In genomic region chr17:42531455-42532354, GRCh38 we compare ENCODE assay signal across 8 cellular contexts. TPM values are rescaled to one million over a fixed set of nuclear protein-coding genes. Genes with fewer than 3 reads are reported as not detected.
DNase-seq lines count a peak whose midpoint lies in the region; ATAC-seq, FAIRE-seq and TF ChIP-seq lines count a peak whose summit lies in the region.

No MANE protein-coding gene starts in this region.

- H3K4me3 Mint-ChIP-seq in H9: peak overlapping the region; percentile 56 to 77

- H3K27me3 ChIP-seq in BLaER1: no peaks in the 10 kb centered on the region
- H3K27me3 ChIP-seq in H9 (ENCODE audit: insufficient read depth, low read length): no peaks in the 10 kb centered on the region
- no peaks in the 10 kb centered on the region for H3K27me3 ChIP-seq in neural cell (ENCODE audit: insufficient read depth, low read depth, low read length)

- TF ChIP-seq RAD21 in neural cell (conservative IDR thresholded peaks at IDR 0.05): peak; percentile 10

- H3K9me3 ChIP-seq in BLaER1: no peaks in the 10 kb centered on the region
- H3K9me3 ChIP-seq in H9 (ENCODE audit: control insufficient read depth, low read depth, low read length): no peaks in the 10 kb centered on the region
- no peaks in the 10 kb centered on the region for H3K9me3 ChIP-seq in neural cell (ENCODE audit: low read length)

- no peak for ATAC-seq in HG03521 (IDR thresholded peaks at IDR 0.05; ENCODE audit: unreplicated experiment)

- no peaks in the 10 kb centered on the region; the same call in 1 of the 2 replicates for H4K20me1 ChIP-seq in BLaER1
- H4K20me1 ChIP-seq in H9 (ENCODE audit: control insufficient read depth, insufficient read depth, insufficient read length): no peaks in the 10 kb centered on the region
- H4K20me1 ChIP-seq in neural cell (ENCODE audit: insufficient read depth): no peaks in the 10 kb centered on the region

- no peak overlapping the region for H4K8ac ChIP-seq in H9 (replicated peaks; ENCODE audit: insufficient read length, low read depth, low read length)

- H3K23ac ChIP-seq in H9 (ENCODE audit: insufficient read length, low read depth, low read length): no peak overlapping the region

- peak overlapping the region; percentile 76 for H3K9ac ChIP-seq in BLaER1
- H3K9ac ChIP-seq in H9 (ENCODE audit: extremely low read depth, insufficient read length, low read length): no peak overlapping the region
- H3K9ac ChIP-seq in neural cell (ENCODE audit: low read length): peak overlapping the region; percentile 29

- H3K9me2 ChIP-seq in neural cell (ENCODE audit: insufficient read depth, low read length): no peaks in the 10 kb centered on the region

- H4K91ac ChIP-seq in H9 (ENCODE audit: insufficient read length, low read depth, low read length): no peak overlapping the region

- H3K4me2 ChIP-seq in BLaER1 (peak overlapping the region; percentile 85), H9 (ENCODE audit: insufficient read depth, insufficient read length, low read length) (peak overlapping the region; percentile 70), neural cell (ENCODE audit: low read length) (no peak overlapping the region)

- peaks cover 50% of the 10 kb centered on the region for H3K4me1 ChIP-seq in BLaER1
- no peaks in the 10 kb centered on the region for H3K4me1 ChIP-seq in H9 (ENCODE audit: insufficient read depth, low read length)

- no peak overlapping the region for H2BK120ac ChIP-seq in H9 (ENCODE audit: low read depth, low read length, poor library complexity, severe bottlenecking)

- 0 out of 5 replicates have a peak, but pooled peaks cover 0 to 3% of the 10 kb centered on the region in 2 experiments for H3K9me3 Mint-ChIP-seq in H9

- H3K4me1 Mint-ChIP-seq in H9: peaks cover 8 to 17% of the 10 kb centered on the region in 2 experiments

- H3K4me3 ChIP-seq in BLaER1: peak overlapping the region; percentile 67
- peak overlapping the region; percentile 51 for H3K4me3 ChIP-seq in fibroblast of villous mesenchyme (ENCODE audit: low read depth, low read length)
- peak overlapping the region; percentile 52 for H3K4me3 ChIP-seq in neural cell (ENCODE audit: low read length)

- H3K79me2 ChIP-seq in H9 (ENCODE audit: insufficient read depth, low read length) (no peaks in the 10 kb centered on the region), neural cell (replicated peaks; ENCODE audit: insufficient read depth, low read length) (no peaks in the 10 kb centered on the region)

- no peaks in the 10 kb centered on the region for H3K79me1 ChIP-seq in H9 (ENCODE audit: insufficient read depth, low read depth, low read length, poor library complexity, severe bottlenecking)

- no peaks in the 10 kb centered on the region; a peak in 2 of 7 replicates for H3K36me3 Mint-ChIP-seq in H9 (ENCODE audit: insufficient read depth in 1 of 3, low read depth in 3 of 3)

- H2BK12ac ChIP-seq in H9 (ENCODE audit: insufficient read length, low read depth, low read length): no peak overlapping the region

- H2AFZ ChIP-seq in H9 (ENCODE audit: low read length) (no peak overlapping the region), neural cell (ENCODE audit: low read depth, low read length) (no peak overlapping the region)

- peaks cover 5% of the 10 kb centered on the region for H3K23me2 ChIP-seq in H9 (ENCODE audit: insufficient read length, low read depth, low read length, poor library complexity, severe bottlenecking)

- H2BK5ac ChIP-seq in H9 (ENCODE audit: insufficient read length, low read length): no peak overlapping the region

- no CpG with 5 or more reads among the region's 60 CpGs for WGBS in H9 (ENCODE audit: extremely low coverage, insufficient read length, low lambda C conversion rate)

- no peak overlapping the region for H2AK5ac ChIP-seq in H9 (ENCODE audit: insufficient read length, low read length)

- H3K56ac ChIP-seq in H9 (ENCODE audit: insufficient read length, low read depth, low read length): no peak overlapping the region

- H3K27me3 Mint-ChIP-seq in H9 (ENCODE audit: low read depth): peaks cover 48% of the 10 kb centered on the region

- no peak overlapping the region for H3T11ph ChIP-seq in H9 (ENCODE audit: low read length)

- no peak overlapping the region for H4K5ac ChIP-seq in H9 (ENCODE audit: insufficient read length, low read depth, low read length)

- FAIRE-seq in urothelium cell line (lab: Jason Lieb, UNC): no peak

- peak; percentile 47 for TF ChIP-seq CTCF in H9 (conservative IDR thresholded peaks at IDR 0.05)
- TF ChIP-seq CTCF in fibroblast of villous mesenchyme (IDR thresholded peaks at IDR 0.05; ENCODE audit: insufficient read depth, low read depth, low read length): peak; percentile 41
- peak; percentile 63 for TF ChIP-seq CTCF in neural cell (IDR thresholded peaks at IDR 0.05; ENCODE audit: poor library complexity, severe bottlenecking)

- H3K4ac ChIP-seq in H9 (ENCODE audit: low read depth, low read length): no peak overlapping the region

- no peaks in the 10 kb centered on the region for H3F3A ChIP-seq in neural cell (ENCODE audit: insufficient read depth, low read length, poor library complexity, severe bottlenecking)

- DNase-seq in H9 (peak; percentile 77), OCI-M1 (lab: John Stamatoyannopoulos, UW) (peak; percentile 81), fibroblast of villous mesenchyme (ENCODE audit: low read depth) (peak; percentile 83), urothelium cell line (ENCODE audit: low spot score) (peak; percentile 66)
- peak; percentile 40 for DNase-seq in activated effector memory CD4-positive, alpha-beta T cell treated with Interleukin-2 at 50 U/mL for 16 hours

- H3K36me3 ChIP-seq in BLaER1 (no peaks in the 10 kb centered on the region), neural cell (ENCODE audit: insufficient read depth, low read length) (no peaks in the 10 kb centered on the region)

- H3K14ac ChIP-seq in H9 (ENCODE audit: insufficient read depth, low read length): no peak overlapping the region; the same call in 1 of the 2 replicates

- H3K27ac Mint-ChIP-seq in H9: no peak overlapping the region; a peak in 1 of 7 replicates

- H2BK20ac ChIP-seq in H9 (ENCODE audit: low read depth, low read length, poor library complexity, severe bottlenecking): no peak overlapping the region

- H3K27ac ChIP-seq in BLaER1 (peak overlapping the region; percentile 75), H9 (ENCODE audit: insufficient read length, low read depth, low read length) (no peak overlapping the region), neural cell (ENCODE audit: low read length) (no peak overlapping the region)

- peak overlapping the region; percentile 29 for H3K18ac ChIP-seq in H9 (ENCODE audit: insufficient read length, low read depth, low read length)

- no peak for TF ChIP-seq EP300 in neural cell (conservative IDR thresholded peaks at IDR 0.05; ENCODE audit: poor library complexity, severe bottlenecking)

- no peak overlapping the region for H2BK15ac ChIP-seq in H9 (ENCODE audit: low read depth, low read length)

TF ChIP-seq in neural cell, 6 proteins besides CTCF, POLR2A, EP300 and RAD21:
- TF ChIP-seq MXI1 (conservative IDR thresholded peaks at IDR 0.05; ENCODE audit: poor library complexity, severe bottlenecking) (no peak), SMC3 (conservative IDR thresholded peaks at IDR 0.05; ENCODE audit: poor library complexity) (no peak), EZH2 (IDR thresholded peaks at IDR 0.05; ENCODE audit: borderline replicate concordance, insufficient read depth, low read length, poor library complexity, severe bottlenecking) (no peak), POLR2AphosphoS5 (IDR thresholded peaks at IDR 0.05) (no peak), TAF1 (IDR thresholded peaks at IDR 0.05; ENCODE audit: low read depth) (no peak)
- TF ChIP-seq, protein P1, sequence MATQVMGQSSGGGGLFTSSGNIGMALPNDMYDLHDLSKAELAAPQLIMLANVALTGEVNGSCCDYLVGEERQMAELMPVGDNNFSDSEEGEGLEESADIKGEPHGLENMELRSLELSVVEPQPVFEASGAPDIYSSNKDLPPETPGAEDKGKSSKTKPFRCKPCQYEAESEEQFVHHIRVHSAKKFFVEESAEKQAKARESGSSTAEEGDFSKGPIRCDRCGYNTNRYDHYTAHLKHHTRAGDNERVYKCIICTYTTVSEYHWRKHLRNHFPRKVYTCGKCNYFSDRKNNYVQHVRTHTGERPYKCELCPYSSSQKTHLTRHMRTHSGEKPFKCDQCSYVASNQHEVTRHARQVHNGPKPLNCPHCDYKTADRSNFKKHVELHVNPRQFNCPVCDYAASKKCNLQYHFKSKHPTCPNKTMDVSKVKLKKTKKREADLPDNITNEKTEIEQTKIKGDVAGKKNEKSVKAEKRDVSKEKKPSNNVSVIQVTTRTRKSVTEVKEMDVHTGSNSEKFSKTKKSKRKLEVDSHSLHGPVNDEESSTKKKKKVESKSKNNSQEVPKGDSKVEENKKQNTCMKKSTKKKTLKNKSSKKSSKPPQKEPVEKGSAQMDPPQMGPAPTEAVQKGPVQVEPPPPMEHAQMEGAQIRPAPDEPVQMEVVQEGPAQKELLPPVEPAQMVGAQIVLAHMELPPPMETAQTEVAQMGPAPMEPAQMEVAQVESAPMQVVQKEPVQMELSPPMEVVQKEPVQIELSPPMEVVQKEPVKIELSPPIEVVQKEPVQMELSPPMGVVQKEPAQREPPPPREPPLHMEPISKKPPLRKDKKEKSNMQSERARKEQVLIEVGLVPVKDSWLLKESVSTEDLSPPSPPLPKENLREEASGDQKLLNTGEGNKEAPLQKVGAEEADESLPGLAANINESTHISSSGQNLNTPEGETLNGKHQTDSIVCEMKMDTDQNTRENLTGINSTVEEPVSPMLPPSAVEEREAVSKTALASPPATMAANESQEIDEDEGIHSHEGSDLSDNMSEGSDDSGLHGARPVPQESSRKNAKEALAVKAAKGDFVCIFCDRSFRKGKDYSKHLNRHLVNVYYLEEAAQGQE (IDR thresholded peaks at IDR 0.05; ENCODE audit: borderline replicate concordance): no peak

RNA-seq across cellular contexts. Expression of gene NAGLU, which starts 4.3 kb away (rescaled TPM):
- total RNA-seq in H9 (2021): 20.4 and 23.5 TPM in 2 replicates
- total RNA-seq in fibroblast of villous mesenchyme: 28.5 and 35.1 TPM in 2 replicates
- polyA plus RNA-seq in neural cell: 12.1 and 17.1 TPM in 2 replicates
- 7.6 and 8.5 TPM in 2 replicates for polyA minus RNA-seq in neural cell

RNA-seq across cellular contexts. Expression of gene HSD17B1, which starts 21.0 kb away (rescaled TPM):
- total RNA-seq in H9 (2021) (1.3 and 1.5 TPM in 2 replicates), fibroblast of villous mesenchyme (3.5 and 11.9 TPM in 2 replicates)
- 1.0 and 2.1 TPM in 2 replicates for polyA plus RNA-seq in neural cell
- polyA minus RNA-seq in neural cell: 1.4 and 1.7 TPM in 2 replicates

RNA-seq across cellular contexts. Expression of gene COASY, which starts 30.2 kb away (rescaled TPM):
- total RNA-seq in H9 (2021) (81.4 and 84.1 TPM in 2 replicates), fibroblast of villous mesenchyme (18.0 and 22.0 TPM in 2 replicates)
- 8.2 and 10.1 TPM in 2 replicates for polyA plus RNA-seq in neural cell
- polyA minus RNA-seq in neural cell: 4.6 and 5.4 TPM in 2 replicates

RNA-seq across cellular contexts. Expression of gene MLX, which starts 35.2 kb away (rescaled TPM):
- total RNA-seq in H9 (2021) (42.1 and 45.3 TPM in 2 replicates), fibroblast of villous mesenchyme (31.2 and 47.5 TPM in 2 replicates)
- polyA plus RNA-seq in neural cell: 35.7 and 47.2 TPM in 2 replicates
- polyA minus RNA-seq in neural cell: 41.1 and 45.0 TPM in 2 replicates

RNA-seq across cellular contexts. Expression of gene PSMC3IP, which starts 45.8 kb away (rescaled TPM):
- 36.0 and 37.4 TPM in 2 replicates for total RNA-seq in H9 (2021)
- 3.9 and 4.8 TPM in 2 replicates for total RNA-seq in fibroblast of villous mesenchyme
- polyA plus RNA-seq in neural cell: 22.5 and 36.2 TPM in 2 replicates
- 6.3 and 8.0 TPM in 2 replicates for polyA minus RNA-seq in neural cell
